Comparison of ENCODE assay signal across 1 cellular context in genomic region chr9:122248448-122248865, GRCh38.
TF ChIP-seq lines count a peak whose summit lies in the region.

No MANE protein-coding gene starts in this region.

TF ChIP-seq in HCT116, 20 proteins besides CTCF, POLR2A, EP300 and RAD21 (continued from another document):
- TF ChIP-seq ZFX (IDR thresholded peaks at IDR 0.05) = no peak
- no peak for TF ChIP-seq ELF1 (IDR thresholded peaks at IDR 0.05; ENCODE audit: borderline replicate concordance, low read depth)
- TF ChIP-seq POLR2AphosphoS5 (IDR thresholded peaks at IDR 0.05; ENCODE audit: low read depth, low read length) = no peak
TF ChIP-seq in HCT116: peak in this region for 0.
